In the genomic region with DNA sequence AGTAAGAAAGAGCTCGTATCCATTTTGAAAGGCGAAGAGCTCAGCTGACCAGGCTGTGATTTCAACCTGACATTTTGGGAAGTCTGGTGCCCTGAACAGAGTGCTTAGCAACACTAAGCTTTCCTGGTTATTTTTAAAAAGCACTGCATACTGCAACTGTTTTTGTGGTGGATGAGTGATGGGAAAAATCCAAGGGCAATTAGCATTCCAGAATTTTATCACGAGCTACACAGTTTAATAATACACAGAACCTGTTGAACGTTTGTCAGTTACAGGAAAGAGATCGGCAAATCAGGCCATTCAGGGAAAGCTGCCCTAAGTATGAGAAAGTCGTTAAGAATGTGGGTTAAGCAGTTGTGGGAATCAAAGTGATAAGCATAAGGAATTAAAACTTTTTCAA, we compare ENCODE assay signal across 12 cellular contexts. TPM values are rescaled to one million over a fixed set of nuclear protein-coding genes. Genes with fewer than 3 reads are reported as not detected.
DNase-seq lines count a peak whose midpoint lies in the region; ATAC-seq and TF ChIP-seq lines count a peak whose summit lies in the region.
"Had no signal": no experiment of that assay in that cellular context is flagged by ENCODE, and none has a peak within 500 bp of the region (broad histone marks: within the 10 kb centered on the region; RNA-seq: fewer than 3 reads in every experiment).

No MANE protein-coding gene starts in this region.

- H3K27me3 ChIP-seq in right cardiac atrium (ENCODE audit: control insufficient read depth, insufficient read depth): no peaks in the 10 kb centered on the region
- H3K27me3 ChIP-seq in sigmoid colon: no peaks in the 10 kb centered on the region

- H3K4me1 Mint-ChIP-seq in natural killer cell (no peaks in the 10 kb centered on the region), nephron progenitor cell (no peaks in the 10 kb centered on the region)
- peaks cover 20% of the 10 kb centered on the region for H3K4me1 Mint-ChIP-seq in activated T-cell treated with anti-CD3 and anti-CD28 coated beads, Interleukin-2, amount 50 U/mL, for 72 hours (ENCODE audit: low read depth)

- TF ChIP-seq EP300 in sigmoid colon (IDR thresholded peaks at IDR 0.05): peak in 2 of 4 donors; percentile 6 to 67

- H3K36me3 Mint-ChIP-seq in natural killer cell: peaks cover 33% of the 10 kb centered on the region
- peaks cover 56% of the 10 kb centered on the region for H3K36me3 Mint-ChIP-seq in nephron progenitor cell (ENCODE audit: low read depth)
- peaks cover 5 to 39% of the 10 kb centered on the region in 2 donors for H3K36me3 Mint-ChIP-seq in activated T-cell treated with anti-CD3 and anti-CD28 coated beads, Interleukin-2, amount 50 U/mL, for 72 hours (ENCODE audit: insufficient read depth in 2 of 2)

- no peak overlapping the region for H3K27ac Mint-ChIP-seq in natural killer cell
- no peak overlapping the region for H3K27ac Mint-ChIP-seq in nephron progenitor cell
- H3K27ac Mint-ChIP-seq in activated T-cell treated with anti-CD3 and anti-CD28 coated beads, Interleukin-2, amount 50 U/mL, for 72 hours: no peak overlapping the region
- H3K27ac Mint-ChIP-seq: natural killer cell treated with Interleukin-12 subunit alpha and Interleukin-12 subunit beta and Interleukin-15 and Interleukin-18, amount 100 ng/mL, for 72 hours had no signal

- H3K9me3 Mint-ChIP-seq in natural killer cell (no peaks in the 10 kb centered on the region), nephron progenitor cell (no peaks in the 10 kb centered on the region)
- no peaks in the 10 kb centered on the region for H3K9me3 Mint-ChIP-seq in activated T-cell treated with anti-CD3 and anti-CD28 coated beads, Interleukin-2, amount 50 U/mL, for 72 hours
- H3K9me3 Mint-ChIP-seq: CD4-positive, alpha-beta memory T cell; natural killer cell treated with Interleukin-12 subunit alpha and Interleukin-12 subunit beta and Interleukin-15 and Interleukin-18, amount 100 ng/mL, for 72 hours had no signal

- TF ChIP-seq POLR2A in sigmoid colon (IDR thresholded peaks at IDR 0.05): no peak

- H3K36me3 ChIP-seq in sigmoid colon: peaks cover 0 to 9% (median 0%) of the 10 kb centered on the region in 4 donors

- peak; percentile 60 for DNase-seq in Caki2 (ENCODE audit: low read depth)
- peak; percentile 94 for DNase-seq in astrocyte of the hippocampus (ENCODE audit: low read depth, low spot score)
- DNase-seq in right cardiac atrium: no peak
- no peak for DNase-seq in sigmoid colon
- DNase-seq in NCI-H526 (lab: John Stamatoyannopoulos, UW): no peak
- no peak for DNase-seq in natural killer cell
- no peak for DNase-seq in nephron progenitor cell
- DNase-seq in activated T-cell treated with anti-CD3 and anti-CD28 coated beads, Interleukin-2, amount 50 U/mL, for 72 hours: no peak
- DNase-seq: CD4-positive, alpha-beta memory T cell; central memory CD4-positive, alpha-beta T cell; T-helper 2 cell had no signal

- TF ChIP-seq CTCF in sigmoid colon (IDR thresholded peaks at IDR 0.05): no peak
- TF ChIP-seq CTCF in natural killer cell (IDR thresholded peaks at IDR 0.05): no peak
- no peak for TF ChIP-seq CTCF in nephron progenitor cell (IDR thresholded peaks at IDR 0.05)

- peak overlapping the region; percentile 1 for H3K27ac ChIP-seq in right cardiac atrium (ENCODE audit: low read length)
- H3K27ac ChIP-seq in sigmoid colon: peak overlapping the region; percentile 65 to 89 (median 78)

- no peak overlapping the region for H3K4me3 Mint-ChIP-seq in natural killer cell
- no peak overlapping the region for H3K4me3 Mint-ChIP-seq in nephron progenitor cell
- H3K4me3 Mint-ChIP-seq in activated T-cell treated with anti-CD3 and anti-CD28 coated beads, Interleukin-2, amount 50 U/mL, for 72 hours: no peak overlapping the region
- H3K4me3 Mint-ChIP-seq: CD4-positive, alpha-beta memory T cell; natural killer cell treated with Interleukin-12 subunit alpha and Interleukin-12 subunit beta and Interleukin-15 and Interleukin-18, amount 100 ng/mL, for 72 hours had no signal

- no peaks in the 10 kb centered on the region for H3K27me3 Mint-ChIP-seq in natural killer cell (ENCODE audit: low read depth in 2 of 2)
- no peaks in the 10 kb centered on the region for H3K27me3 Mint-ChIP-seq in nephron progenitor cell (ENCODE audit: low read depth, poor library complexity)
- no peaks in the 10 kb centered on the region for H3K27me3 Mint-ChIP-seq in activated T-cell treated with anti-CD3 and anti-CD28 coated beads, Interleukin-2, amount 50 U/mL, for 72 hours (ENCODE audit: low read depth)
- H3K27me3 Mint-ChIP-seq: CD4-positive, alpha-beta memory T cell; natural killer cell treated with Interleukin-12 subunit alpha and Interleukin-12 subunit beta and Interleukin-15 and Interleukin-18, amount 100 ng/mL, for 72 hours had no signal

- H3K4me3 ChIP-seq in right cardiac atrium (ENCODE audit: low read length): peak overlapping the region; percentile 8
- no peak overlapping the region for H3K4me3 ChIP-seq in sigmoid colon

- intact Hi-C loops in right cardiac atrium (cut with DNase I): loop anchor here in 1 of 4 donors (10.0 kb wide), 1 partner anchor 683 kb away; no protein-coding TSS in a partner anchor
- intact Hi-C loops in sigmoid colon (cut with DNase I): loop anchor here (2.0 to 10.0 kb wide), 4 partner anchors 27 to 803 kb away; partner anchors contain the start of genes PUM3, SMARCA2 and VLDLR
- intact Hi-C loops in natural killer cell (cut with micrococcal nuclease): no loop called here

- peak; percentile 76 to 80 for ATAC-seq in right cardiac atrium
- no peak for ATAC-seq in natural killer cell
- ATAC-seq in activated T-cell treated with anti-CD3 and anti-CD28 coated beads, Interleukin-2, amount 50 U/mL, for 72 hours (replicated peaks in 1 of 2): no peak
- ATAC-seq: natural killer cell treated with Interleukin-12 subunit alpha and Interleukin-12 subunit beta and Interleukin-15 and Interleukin-18, amount 100 ng/mL, for 72 hours had no signal

- WGBS in right cardiac atrium: 36% methylated on average over 6 of the region's 6 CpGs
- 77 to 78% methylated on average over 6 of the region's 6 CpGs for WGBS in sigmoid colon, 2 donors

- H3K9me3 ChIP-seq in right cardiac atrium (ENCODE audit: control insufficient read depth, low read length) (no peaks in the 10 kb centered on the region), sigmoid colon (no peaks in the 10 kb centered on the region)

- in situ Hi-C loops in Caki2 (cut with HindIII; ENCODE audit: low pct_unique_long_range_greater_than_20kb, low sequenced_read_pairs): no loop called here

- H3K4me1 ChIP-seq in right cardiac atrium (ENCODE audit: control insufficient read depth, insufficient read depth, low read length) (no peaks in the 10 kb centered on the region), sigmoid colon (peaks cover 0 to 32% (median 23%) of the 10 kb centered on the region in 4 donors)

RNA-seq across cellular contexts. Expression of gene PUM3, which starts 25.9 kb away (rescaled TPM):
- total RNA-seq in Caki2 (2014; rRNA removed; shearing (Covaris generic); ENCODE audit: low replicate concordance): 22.8 and 23.4 TPM in 2 replicates
- total RNA-seq in right cardiac atrium (10 to 100 TPM; 15.2 to 29.2 (median 16.7) TPM), sigmoid colon (10 to 100 TPM; 18.6 to 27.6 (median 21.3) TPM), natural killer cell (10 to 100 TPM; 27.5 to 31.3 (median 30.4) TPM)
- polyA plus RNA-seq in right cardiac atrium (11.3 TPM), sigmoid colon (10 to 100 TPM; 18.0 to 36.5 (median 24.0) TPM)
- total RNA-seq in activated T-cell treated with anti-CD3 and anti-CD28 coated beads, Interleukin-2, amount 50 U/mL, for 72 hours: 10 to 100 TPM; 57.6 to 61.5 TPM

Comparison
In these comparisons a context has a peak if more than half of its experiments do, and no peak if none do; other contexts are left out.
1. DNase-seq: peak in Caki2 (single experiment) and astrocyte of the hippocampus (single experiment); none in right cardiac atrium (0 of 3), sigmoid colon (single experiment), NCI-H526 (0 of 2), natural killer cell (single experiment), nephron progenitor cell (single experiment) and activated T-cell treated with anti-CD3 and anti-CD28 coated beads, Interleukin-2, amount 50 U/mL, for 72 hours (0 of 2).
2. ATAC-seq: peak in right cardiac atrium (2 of 2); none in natural killer cell (0 of 3) and activated T-cell treated with anti-CD3 and anti-CD28 coated beads, Interleukin-2, amount 50 U/mL, for 72 hours (0 of 2).